ENCODE assay signal across 1 cellular context in genomic region chr4:40306203-40306602, GRCh38.
A peak's percentile ranks its signal among the peaks of the same experiment; 100 is the strongest.
TF ChIP-seq lines count a peak whose summit lies in the region.

No MANE protein-coding gene starts in this region.

TF ChIP-seq in GM12878, 131 proteins besides CTCF, POLR2A, EP300 and RAD21:
- peak; percentile 14; the same call in 1 of the 2 replicates for TF ChIP-seq SMARCA5 (IDR thresholded peaks at IDR 0.05)
- no peak for TF ChIP-seq YY1 (IDR thresholded peaks at IDR 0.05; ENCODE audit: low read depth, low read length)
- peak; percentile 33; the same call in 1 of the 3 replicates for TF ChIP-seq POU2F2 (IDR thresholded peaks at IDR 0.05; ENCODE audit: borderline replicate concordance, low read depth, low read length)
